ENCODE assay signal across 16 cellular contexts in genomic region chr3:197511130-197511529, GRCh38. TPM values are rescaled to one million over a fixed set of nuclear protein-coding genes. Genes with fewer than 3 reads are reported as not detected.
DNase-seq lines count a peak whose midpoint lies in the region; ATAC-seq, FAIRE-seq and TF ChIP-seq lines count a peak whose summit lies in the region.
"Had no signal": no experiment of that assay in that cellular context is flagged by ENCODE, and none has a peak within 500 bp of the region (broad histone marks: within the 10 kb centered on the region; RNA-seq: fewer than 3 reads in every experiment).

No MANE protein-coding gene starts in this region.

- TF ChIP-seq CTCF in kidney epithelial cell (IDR thresholded peaks at IDR 0.05; ENCODE audit: insufficient read depth, low read length, poor library complexity, severe bottlenecking): no peak

- peaks cover 1% of the 10 kb centered on the region for H3K4me1 ChIP-seq in mesendoderm (ENCODE audit: control insufficient read depth, low read depth, low read length)

- peak; percentile 57 for FAIRE-seq in H54 (lab: Jason Lieb, UNC)
- FAIRE-seq: GM12891 had no signal

- H3K4me3 ChIP-seq in kidney epithelial cell (ENCODE audit: low read depth, low read length): no peak overlapping the region
- no peak overlapping the region for H3K4me3 ChIP-seq in mesendoderm (ENCODE audit: low read length)
- H3K4me3 ChIP-seq: left lung had no signal

- H3K27ac ChIP-seq in angular gyrus (ENCODE audit: low read depth, low read length): peak overlapping the region; percentile 97
- peak overlapping the region; percentile 96 for H3K27ac ChIP-seq in temporal lobe (ENCODE audit: low read depth, low read length)
- no peak overlapping the region for H3K27ac ChIP-seq in mesendoderm (ENCODE audit: low read depth, low read length)
- H3K27ac ChIP-seq: left lung had no signal

- no peaks in the 10 kb centered on the region for H3K79me2 ChIP-seq in mesendoderm (ENCODE audit: control insufficient read depth, insufficient read depth, low read length)

- no peak overlapping the region for H2BK15ac ChIP-seq in mesendoderm (replicated peaks; ENCODE audit: low read depth)

- TF ChIP-seq POLR2A in H54 (IDR thresholded peaks at IDR 0.05; ENCODE audit: low read depth, low read length): no peak

- DNase-seq in H54 (ENCODE audit: insufficient read length, low spot score) (peak; percentile 90), kidney epithelial cell (ENCODE audit: low read depth) (peak; percentile 44), mesendoderm (no peak), OCI-M2 (lab: John Stamatoyannopoulos, UW; ENCODE audit: unreplicated experiment) (no peak)
- DNase-seq: activated CD4-positive, CD25-positive, alpha-beta regulatory T cell; activated effector memory CD4-positive, alpha-beta T cell treated with Interleukin-2 at 50 U/mL for 16 hours; left lung; naive B cell; NCI-H2081; NCI-H526 treated with DMSO at 0.1 percent for 48 hours; T-cell had no signal

- H2AK5ac ChIP-seq in mesendoderm (ENCODE audit: low read length): no peak overlapping the region

- no peak overlapping the region for H3K23ac ChIP-seq in mesendoderm (ENCODE audit: low read length)

- no peak overlapping the region for H3K18ac ChIP-seq in mesendoderm (ENCODE audit: low read length)

- H3K36me3 ChIP-seq in kidney epithelial cell (ENCODE audit: control insufficient read depth, insufficient read depth, low read length) (no peaks in the 10 kb centered on the region), mesendoderm (ENCODE audit: control insufficient read depth, insufficient read depth, low read length) (no peaks in the 10 kb centered on the region)

- WGBS in mesendoderm (ENCODE audit: extremely low coverage, insufficient coverage, low lambda C conversion rate): no CpG with 5 or more reads among the region's 6 CpGs

- no peak overlapping the region for H4K5ac ChIP-seq in mesendoderm (ENCODE audit: low read length)

- H3K4me2 ChIP-seq in mesendoderm (ENCODE audit: low read length): no peak overlapping the region

- H3K79me1 ChIP-seq in mesendoderm (ENCODE audit: low read length): no peaks in the 10 kb centered on the region

- no peak overlapping the region for H3K56ac ChIP-seq in mesendoderm (ENCODE audit: low read length)

- no peaks in the 10 kb centered on the region for H3K27me3 ChIP-seq in kidney epithelial cell (ENCODE audit: control insufficient read depth, insufficient read depth, low read length)
- H3K27me3 ChIP-seq in mesendoderm (ENCODE audit: insufficient read depth, low read length, poor library complexity): no peaks in the 10 kb centered on the region
- H3K27me3 ChIP-seq: left lung had no signal

- no peak overlapping the region for H3K9ac ChIP-seq in mesendoderm (ENCODE audit: low read length)

- ATAC-seq in HG03442 (IDR thresholded peaks at IDR 0.05; ENCODE audit: unreplicated experiment): no peak
- ATAC-seq: esophagus mucosa, left lung had no signal

- H4K8ac ChIP-seq in mesendoderm (ENCODE audit: low read depth, low read length): no peak overlapping the region

- H2BK120ac ChIP-seq in mesendoderm (ENCODE audit: low read depth, low read length): no peak overlapping the region

- no peak overlapping the region for H3K4ac ChIP-seq in mesendoderm (ENCODE audit: low read depth, low read length)

- no peak overlapping the region for H2BK5ac ChIP-seq in mesendoderm (ENCODE audit: low read length)

RNA-seq across cellular contexts. Expression of gene BDH1, which starts 44.6 kb away (rescaled TPM):
- 14.1 and 17.0 TPM in 2 replicates for total RNA-seq in kidney epithelial cell
- total RNA-seq in temporal lobe: 10.3 TPM
- 7.9 TPM for polyA plus RNA-seq in mesendoderm (2013, experiment 1 of 2)
- 8.5 TPM for polyA plus RNA-seq in mesendoderm (2013, experiment 2 of 2)

Comparison
In these comparisons a context has a peak if more than half of its experiments do, and no peak if none do; other contexts are left out.
1. DNase-seq: peak in H54 (single experiment) and kidney epithelial cell (single experiment); none in mesendoderm (single experiment) and OCI-M2 (single experiment).